In the genomic region with DNA sequence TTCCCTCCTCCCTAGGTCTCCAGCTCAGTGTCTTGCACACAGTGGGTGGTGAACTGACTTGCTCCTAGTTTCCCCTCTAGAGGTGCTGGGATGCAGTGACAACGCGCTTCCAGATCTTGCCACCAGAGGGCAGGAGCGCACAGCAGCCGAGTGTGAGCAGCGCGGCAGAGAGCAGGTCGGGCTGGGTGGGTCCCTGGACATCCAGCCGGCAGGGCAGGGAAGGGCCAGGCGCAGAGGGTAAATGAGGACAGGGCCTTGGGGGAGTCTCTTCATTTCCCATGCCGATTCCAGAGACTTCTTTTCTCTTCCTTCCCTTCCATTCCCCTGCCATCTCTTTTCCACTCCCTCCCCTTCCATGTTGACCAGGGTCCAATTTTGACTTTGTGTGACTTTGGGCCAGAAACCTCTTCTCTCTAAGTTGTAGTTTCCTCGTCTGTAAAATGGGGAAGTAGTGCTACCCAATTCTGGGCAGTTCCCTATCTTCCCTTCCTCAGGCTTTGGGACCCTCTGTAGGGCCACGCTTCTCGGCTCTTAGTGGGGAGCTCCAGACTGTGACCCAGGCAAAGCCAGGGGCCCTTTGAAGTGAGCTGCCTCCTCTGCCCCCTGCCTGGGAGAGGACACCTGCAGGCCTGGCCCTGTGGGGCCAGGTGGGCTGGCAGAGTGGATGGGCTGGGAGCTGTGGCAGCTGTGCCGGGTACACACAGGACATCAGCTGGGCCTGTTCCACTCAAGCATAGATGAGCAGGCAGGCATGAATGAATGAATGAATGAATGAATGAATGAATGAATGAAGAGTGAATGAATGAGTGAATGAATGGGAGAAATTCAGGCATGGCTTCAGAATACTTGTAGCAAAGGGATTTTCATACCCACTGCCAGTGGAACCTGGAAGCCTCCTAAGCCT, we compare ENCODE assay signal across 8 cellular contexts. TPM values are rescaled to one million over a fixed set of nuclear protein-coding genes. Genes with fewer than 3 reads are reported as not detected.
A peak's percentile ranks its signal among the peaks of the same experiment; 100 is the strongest.
DNase-seq lines count a peak whose midpoint lies in the region; ATAC-seq lines count a peak whose summit lies in the region.

No MANE protein-coding gene starts in this region.

- no peak overlapping the region for H2BK120ac ChIP-seq in mesendoderm (ENCODE audit: low read depth, low read length)

- H2AK5ac ChIP-seq in mesendoderm (ENCODE audit: low read length): no peak overlapping the region

- no peak overlapping the region for H3K18ac ChIP-seq in mesendoderm (ENCODE audit: low read length)

- H3K23ac ChIP-seq in mesendoderm (ENCODE audit: low read length): no peak overlapping the region

- H3K36me3 Mint-ChIP-seq in activated CD8-positive, alpha-beta T cell treated with anti-CD3 and anti-CD28 coated beads, Interleukin-2, amount 10 ng/mL, durations not matched to agents 7 days and 5 days (ENCODE audit: low read depth): no peaks in the 10 kb centered on the region

- CTCF ChIA-PET in activated CD8-positive, alpha-beta T cell treated with anti-CD3 and anti-CD28 coated beads, Interleukin-2, amount 10 ng/mL, durations not matched to agents 7 days and 5 days (lab: Charles Lee): interaction anchor here (0.6 to 9.3 kb wide), 64 partner anchors 10 to 647 kb away, joined by 3 to 97 read pairs (median 4); partner anchors contain the start of genes ADAM17, ODC1 and TAF1B

- DNase-seq in CD1c-positive myeloid dendritic cell (ENCODE audit: extremely low spot score) (peak; percentile 92), NCI-H82 treated with DMSO at 0.1 percent for 48 hours (lab: John Stamatoyannopoulos, UW; ENCODE audit: unreplicated experiment) (peak; percentile 72), mesendoderm (peak; percentile 93)
- peak; percentile 91 for DNase-seq in activated CD8-positive, alpha-beta T cell treated with anti-CD3 and anti-CD28 coated beads, Interleukin-2, amount 10 ng/mL, durations not matched to agents 7 days and 5 days
- DNase-seq in effector memory CD4-positive, alpha-beta T cell: peak; percentile 67 to 75 (median 69)
- peak; percentile 69 to 79 for DNase-seq in stimulated activated CD8-positive, alpha-beta memory T cell treated with anti-CD3 and anti-CD28 coated beads, Interleukin-15, amount 100 ng/mL, for 48 hours (ENCODE audit: low read depth in 2 of 2)

- H2BK15ac ChIP-seq in mesendoderm (replicated peaks; ENCODE audit: low read depth): no peak overlapping the region

- H3K79me1 ChIP-seq in mesendoderm (ENCODE audit: low read length): no peaks in the 10 kb centered on the region

- peak overlapping the region; percentile 60 for H3K4me3 Mint-ChIP-seq in activated CD8-positive, alpha-beta T cell treated with anti-CD3 and anti-CD28 coated beads, Interleukin-2, amount 10 ng/mL, durations not matched to agents 7 days and 5 days

- POLR2A ChIA-PET in activated CD8-positive, alpha-beta T cell treated with anti-CD3 and anti-CD28 coated beads, Interleukin-2, amount 10 ng/mL, durations not matched to agents 7 days and 5 days (lab: Charles Lee): interaction anchor here (0.9 to 1.8 kb wide), 5 partner anchors 18 to 244 kb away, joined by 3 to 7 read pairs (median 4); partner anchors contain the start of genes ADAM17 and TAF1B

- no peak overlapping the region for H3K56ac ChIP-seq in mesendoderm (ENCODE audit: low read length)

- no peak overlapping the region for H4K8ac ChIP-seq in mesendoderm (ENCODE audit: low read depth, low read length)

- H3K27ac Mint-ChIP-seq in activated CD8-positive, alpha-beta T cell treated with anti-CD3 and anti-CD28 coated beads, Interleukin-2, amount 10 ng/mL, durations not matched to agents 7 days and 5 days: peak overlapping the region; percentile 88

- peaks cover 38% of the 10 kb centered on the region for H3K4me1 Mint-ChIP-seq in activated CD8-positive, alpha-beta T cell treated with anti-CD3 and anti-CD28 coated beads, Interleukin-2, amount 10 ng/mL, durations not matched to agents 7 days and 5 days (ENCODE audit: low read depth)

- no peak overlapping the region for H3K4ac ChIP-seq in mesendoderm (ENCODE audit: low read depth, low read length)

- no peaks in the 10 kb centered on the region for H3K9me3 ChIP-seq in effector memory CD4-positive, alpha-beta T cell (ENCODE audit: control insufficient read depth, low read length)

- H4K5ac ChIP-seq in mesendoderm (ENCODE audit: low read length): no peak overlapping the region

- peaks cover 5% of the 10 kb centered on the region for H3K27me3 Mint-ChIP-seq in activated CD8-positive, alpha-beta T cell treated with anti-CD3 and anti-CD28 coated beads, Interleukin-2, amount 10 ng/mL, durations not matched to agents 7 days and 5 days (ENCODE audit: low read depth)

- no peaks in the 10 kb centered on the region for H3K9me3 Mint-ChIP-seq in activated CD8-positive, alpha-beta T cell treated with anti-CD3 and anti-CD28 coated beads, Interleukin-2, amount 10 ng/mL, durations not matched to agents 7 days and 5 days (ENCODE audit: insufficient read depth)

- peak overlapping the region; percentile 24 for H3K4me3 ChIP-seq in effector memory CD4-positive, alpha-beta T cell (ENCODE audit: insufficient read depth, low read depth, low read length, poor library complexity, severe bottlenecking)
- H3K4me3 ChIP-seq in mesendoderm (ENCODE audit: low read length): no peak overlapping the region

- H3K4me1 ChIP-seq in effector memory CD4-positive, alpha-beta T cell (ENCODE audit: control insufficient read depth, insufficient read depth, low read length, poor library complexity, severe bottlenecking): peaks cover 36% of the 10 kb centered on the region
- peaks cover 3% of the 10 kb centered on the region for H3K4me1 ChIP-seq in mesendoderm (ENCODE audit: control insufficient read depth, low read depth, low read length)

- H3K36me3 ChIP-seq in effector memory CD4-positive, alpha-beta T cell (ENCODE audit: control insufficient read depth, insufficient read depth, low read length): no peaks in the 10 kb centered on the region
- no peaks in the 10 kb centered on the region for H3K36me3 ChIP-seq in mesendoderm (ENCODE audit: control insufficient read depth, insufficient read depth, low read length)

- H3K79me2 ChIP-seq in mesendoderm (ENCODE audit: control insufficient read depth, insufficient read depth, low read length): no peaks in the 10 kb centered on the region

- no CpG with 5 or more reads among the region's 14 CpGs for whole genome bisulfite sequencing in mesendoderm (ENCODE audit: extremely low coverage, insufficient coverage, low lambda C conversion rate)

- ATAC-seq in GM19351 (IDR thresholded peaks at IDR 0.05; ENCODE audit: unreplicated experiment) (peak; percentile 87), HG03457 (IDR thresholded peaks at IDR 0.05; ENCODE audit: unreplicated experiment) (peak; percentile 55)
- peak; percentile 96 for ATAC-seq in activated CD8-positive, alpha-beta T cell treated with anti-CD3 and anti-CD28 coated beads, Interleukin-2, amount 10 ng/mL, durations not matched to agents 7 days and 5 days

- peak overlapping the region; percentile 81 for H3K27ac ChIP-seq in effector memory CD4-positive, alpha-beta T cell (ENCODE audit: insufficient read depth, low read length, poor library complexity, severe bottlenecking)
- no peak overlapping the region for H3K27ac ChIP-seq in mesendoderm (ENCODE audit: low read depth, low read length)

- H3K27me3 ChIP-seq in effector memory CD4-positive, alpha-beta T cell (replicated peaks; ENCODE audit: control insufficient read depth, insufficient read depth, low read length, poor library complexity, severe bottlenecking): no peaks in the 10 kb centered on the region
- no peaks in the 10 kb centered on the region for H3K27me3 ChIP-seq in mesendoderm (ENCODE audit: insufficient read depth, low read length, poor library complexity)

- H3K9ac ChIP-seq in mesendoderm (ENCODE audit: low read length): no peak overlapping the region

- no peak overlapping the region for H2BK5ac ChIP-seq in mesendoderm (ENCODE audit: low read length)

- no peak overlapping the region for H3K4me2 ChIP-seq in mesendoderm (ENCODE audit: low read length)

RNA-seq across cellular contexts. Expression of gene TAF1B, which starts 43.3 kb away (rescaled TPM):
- 10 to 100 TPM; 33.0 to 35.6 TPM for total RNA-seq in activated CD8-positive, alpha-beta T cell treated with anti-CD3 and anti-CD28 coated beads, Interleukin-2, amount 10 ng/mL, durations not matched to agents 7 days and 5 days
- 26.0 TPM for polyA plus RNA-seq in mesendoderm (2013, experiment 1 of 2)
- polyA plus RNA-seq in mesendoderm (2013, experiment 2 of 2): 25.3 TPM
